In genomic region chr12:28955491-28955890, GRCh38 we compare ENCODE assay signal across 28 cellular contexts.
DNase-seq lines count a peak whose midpoint lies in the region; TF ChIP-seq lines count a peak whose summit lies in the region.
"Had no signal": no experiment of that assay in that cellular context is flagged by ENCODE, and none has a peak within 500 bp of the region (broad histone marks: within the 10 kb centered on the region; RNA-seq: fewer than 3 reads in every experiment).

No MANE protein-coding gene starts in this region.

- peaks cover 0 to 3% of the 10 kb centered on the region in 2 donors for H3K4me1 ChIP-seq in right atrium auricular region
- peaks cover 6% of the 10 kb centered on the region; the same call in 1 of the 2 replicates for H3K4me1 ChIP-seq in HAP-1
- H3K4me1 ChIP-seq: sigmoid colon had no signal

- TF ChIP-seq CTCF in AG10803 (conservative IDR thresholded peaks at IDR 0.05; ENCODE audit: low read length): no peak
- no peak for TF ChIP-seq CTCF in fibroblast of the aortic adventitia (IDR thresholded peaks at IDR 0.05; ENCODE audit: insufficient read depth, low read length)
- no peak for TF ChIP-seq CTCF in right atrium auricular region (IDR thresholded peaks at IDR 0.05)

- DNase-seq in AG10803 (ENCODE audit: low read depth): peak; percentile 41
- DNase-seq in RPMI7951 (ENCODE audit: low read depth): peak; percentile 61
- DNase-seq in brain pericyte (ENCODE audit: low read depth, low spot score): peak; percentile 13
- DNase-seq in fibroblast of the aortic adventitia (ENCODE audit: low read depth): peak; percentile 59
- no peak for DNase-seq in right atrium auricular region (ENCODE audit: low spot score)
- DNase-seq in HAP-1 (ENCODE audit: low spot score in 2 of 2): no peak
- DNase-seq in substantia nigra (lab: John Stamatoyannopoulos, UW): no peak
- DNase-seq in posterior cingulate gyrus: no peak
- DNase-seq: 8988T; activated CD4-positive, alpha-beta T cell treated with anti-CD3 and anti-CD28 coated beads, Interleukin-2, amount 50 U/mL, for 48 hours; activated CD4-positive, CD25-positive, alpha-beta regulatory T cell treated with anti-CD3 and anti-CD28 coated beads, Interleukin-2, amount 50 U/mL, for 72 hours; activated naive CD4-positive, alpha-beta T cell treated with Interleukin-2 at 50 U/mL for 16 hours; activated T-cell treated with anti-CD3 and anti-CD28 coated beads, Interleukin-2, amount 50 U/mL, for 72 hours; Calu3; CD4-positive, CD25-positive, alpha-beta regulatory T cell; DMS79; hippocampal formation; Karpas-422; left cardiac atrium; naive thymus-derived CD8-positive, alpha-beta T cell; NCI-H1417 treated with DMSO at 0.1 percent for 48 hours; NCI-H2081; NK-92 treated with Interleukin-12 subunit alpha and Interleukin-12 subunit beta, amount 100 ng/mL, for 24 hours; sigmoid colon; stimulated activated naive B cell treated with anti-CD40 and anti-IgM and Interleukin-4, amounts not matched to agents 10 μg/mL and 1 μg/mL and 100 μg/mL, for 72 hours had no signal

- no peak overlapping the region for H3K27ac ChIP-seq in right atrium auricular region
- no peak overlapping the region for H3K27ac ChIP-seq in substantia nigra (ENCODE audit: low read depth, low read length, poor library complexity, severe bottlenecking)
- H3K27ac ChIP-seq: HL-60, sigmoid colon, SK-N-MC had no signal

- in situ Hi-C loops in HAP-1 (cut with MboI; ENCODE audit: low sequenced_read_pairs): no loop called here

- intact Hi-C loops in posterior cingulate gyrus (cut with DNase I): no loop called here

- H3K9me3 ChIP-seq in right atrium auricular region (peaks cover 0 to 5% of the 10 kb centered on the region in 2 donors), HAP-1 (no peaks in the 10 kb centered on the region)
- H3K9me3 ChIP-seq: sigmoid colon had no signal

- no peaks in the 10 kb centered on the region for H3K27me3 ChIP-seq in right atrium auricular region
- no peaks in the 10 kb centered on the region for H3K27me3 ChIP-seq in HAP-1 (ENCODE audit: low read depth)
- H3K27me3 ChIP-seq: sigmoid colon had no signal

- no peaks in the 10 kb centered on the region for H3K36me3 ChIP-seq in right atrium auricular region
- no peaks in the 10 kb centered on the region for H3K36me3 ChIP-seq in HAP-1 (replicated peaks)
- H3K36me3 ChIP-seq: sigmoid colon had no signal

- H3K4me3 ChIP-seq in AG10803 (ENCODE audit: low read length) (no peak overlapping the region), fibroblast of the aortic adventitia (ENCODE audit: low read depth, low read length) (no peak overlapping the region), right atrium auricular region (no peak overlapping the region), HAP-1 (no peak overlapping the region)
- H3K4me3 ChIP-seq: lung, sigmoid colon, SK-N-MC had no signal

Comparison
In these comparisons a context has a peak if more than half of its experiments do, and no peak if none do; other contexts are left out.
1. DNase-seq: peak in AG10803 (single experiment), RPMI7951 (single experiment), brain pericyte (single experiment) and fibroblast of the aortic adventitia (single experiment); none in right atrium auricular region (single experiment), HAP-1 (0 of 2), substantia nigra (0 of 49) and posterior cingulate gyrus (0 of 10).